Comparison of ENCODE assay signal across 12 cellular contexts in the genomic region with DNA sequence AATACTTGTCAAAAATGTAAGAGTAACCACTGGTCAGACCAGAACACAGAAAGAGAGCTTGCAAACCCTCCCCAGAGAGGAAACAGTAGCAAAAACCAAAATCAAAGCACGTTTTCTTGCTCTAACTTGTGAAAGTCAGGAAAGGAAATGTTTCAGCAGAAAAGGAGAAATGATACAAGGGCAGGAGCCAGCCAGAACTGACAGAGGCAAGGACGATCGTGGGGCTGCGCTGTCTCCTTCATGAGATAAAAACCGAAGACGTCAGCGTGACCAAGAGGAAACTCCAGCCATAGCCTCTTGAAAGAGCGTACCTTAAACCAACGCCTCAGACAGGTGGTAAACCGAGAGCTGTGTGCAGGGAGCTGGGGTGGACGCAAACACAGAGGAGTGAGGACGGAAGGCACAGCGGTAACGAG. TPM values are rescaled to one million over a fixed set of nuclear protein-coding genes. Genes with fewer than 3 reads are reported as not detected.
A peak's percentile ranks its signal among the peaks of the same experiment; 100 is the strongest.
DNase-seq lines count a peak whose midpoint lies in the region; ATAC-seq and TF ChIP-seq lines count a peak whose summit lies in the region.
"Had no signal": no experiment of that assay in that cellular context is flagged by ENCODE, and none has a peak within 500 bp of the region (broad histone marks: within the 10 kb centered on the region; RNA-seq: fewer than 3 reads in every experiment).

No MANE protein-coding gene starts in this region.

- TF ChIP-seq CTCF in GM12865 (IDR thresholded peaks at IDR 0.05; ENCODE audit: insufficient read depth, low read depth, low read length, missing control alignments), result no peak
- no peak for TF ChIP-seq CTCF in SU-DHL-6 (IDR thresholded peaks at IDR 0.05; ENCODE audit: insufficient read depth, low read length, poor library complexity, severe bottlenecking)

- no peaks in the 10 kb centered on the region for H3K9me2 ChIP-seq in SU-DHL-6 (replicated peaks; ENCODE audit: insufficient read depth, low read length)

- H3K27ac ChIP-seq in SU-DHL-6 (ENCODE audit: low read depth, low read length), result peak overlapping the region; percentile 77

- peaks cover 18% of the 10 kb centered on the region for H3F3A ChIP-seq in SU-DHL-6 (ENCODE audit: insufficient read depth)

- peaks cover 6% of the 10 kb centered on the region; the same call in 1 of the 2 replicates for H3K9me3 ChIP-seq in SU-DHL-6 (ENCODE audit: insufficient read depth, low read length)

- H3K36me3 ChIP-seq in SU-DHL-6 (ENCODE audit: low read length), result no peaks in the 10 kb centered on the region

- H3K9ac ChIP-seq in SU-DHL-6 (ENCODE audit: low read length), result peak overlapping the region; percentile 32; the same call in 1 of the 2 replicates

- no peaks in the 10 kb centered on the region for H3K27me3 ChIP-seq in SU-DHL-6 (ENCODE audit: low read length)

- H4K20me1 ChIP-seq in SU-DHL-6 (ENCODE audit: low read depth, low read length), result no peaks in the 10 kb centered on the region

- DNase-seq in GM12865 (ENCODE audit: low read depth), result peak; percentile 95
- no peak for DNase-seq in epidermal melanocyte (ENCODE audit: insufficient read length, low spot score)
- no peak for DNase-seq in RKO (ENCODE audit: low spot score)
- no peak for DNase-seq in mesenteric fat pad (ENCODE audit: low spot score)
- no peak for DNase-seq in NCI-H2196 (lab: John Stamatoyannopoulos, UW; ENCODE audit: unreplicated experiment)
- DNase-seq: activated naive CD8-positive, alpha-beta T cell treated with anti-CD3 and anti-CD28 coated beads, Interleukin-2, amount 10 ng/mL, durations not matched to agents 7 days and 5 days; COR-L47; IMR-90; naive thymus-derived CD8-positive, alpha-beta T cell had no signal

- H3K4me2 ChIP-seq in SU-DHL-6 (ENCODE audit: low read depth, low read length, poor library complexity, severe bottlenecking), result peak overlapping the region; percentile 46

- peak overlapping the region; percentile 17 for H2AFZ ChIP-seq in SU-DHL-6 (ENCODE audit: low read depth, low read length, severe bottlenecking)

- ATAC-seq in GM19467 (IDR thresholded peaks at IDR 0.05; ENCODE audit: unreplicated experiment) (peak; percentile 55), HG03103 (IDR thresholded peaks at IDR 0.05; ENCODE audit: low read depth, unreplicated experiment) (peak; percentile 75)

- H3K4me3 ChIP-seq in GM12865 (ENCODE audit: low read depth, low read length) (peak overlapping the region; percentile 36), SU-DHL-6 (ENCODE audit: insufficient read depth, low read length, poor library complexity, severe bottlenecking) (peak overlapping the region; percentile 23)

- no peaks in the 10 kb centered on the region for H3K79me2 ChIP-seq in SU-DHL-6 (ENCODE audit: insufficient read depth, low read length)

RNA-seq across cellular contexts. Expression of a gene that starts 27.5 kb away (rescaled TPM):
- total RNA-seq in mesenteric fat pad, result 126 TPM

RNA-seq across cellular contexts. Expression of a gene that starts 36.9 kb away (rescaled TPM):
- total RNA-seq in mesenteric fat pad, result 87.1 TPM

RNA-seq across cellular contexts. Expression of a gene that starts 47.2 kb away (rescaled TPM):
- 856 TPM for total RNA-seq in mesenteric fat pad
